ENCODE assay signal across 1 cellular context in the genomic region with DNA sequence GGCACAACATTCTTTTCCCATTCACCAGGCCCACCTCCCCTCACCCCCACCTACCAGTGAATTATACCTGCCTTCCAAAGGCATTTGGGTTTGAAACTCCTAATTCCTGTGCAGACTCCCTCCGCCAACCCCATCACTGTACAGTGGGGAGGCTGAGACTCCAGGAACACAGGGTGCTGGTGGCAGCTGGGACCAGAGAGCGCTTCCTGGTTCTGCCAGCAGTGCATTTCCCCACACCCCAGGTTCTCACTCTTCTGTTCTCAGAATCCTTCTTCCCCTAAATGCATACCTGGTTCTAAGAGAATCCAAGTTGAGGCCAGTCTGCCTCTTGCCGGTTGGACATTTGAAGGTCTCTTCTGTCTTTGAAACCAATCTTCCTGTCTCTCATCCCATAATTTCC.
TF ChIP-seq lines count a peak whose summit lies in the region.

No MANE protein-coding gene starts in this region.

TF ChIP-seq in GM23338, 12 proteins besides CTCF, POLR2A, EP300 and RAD21 (continued from another document):
- TF ChIP-seq, protein P1, sequence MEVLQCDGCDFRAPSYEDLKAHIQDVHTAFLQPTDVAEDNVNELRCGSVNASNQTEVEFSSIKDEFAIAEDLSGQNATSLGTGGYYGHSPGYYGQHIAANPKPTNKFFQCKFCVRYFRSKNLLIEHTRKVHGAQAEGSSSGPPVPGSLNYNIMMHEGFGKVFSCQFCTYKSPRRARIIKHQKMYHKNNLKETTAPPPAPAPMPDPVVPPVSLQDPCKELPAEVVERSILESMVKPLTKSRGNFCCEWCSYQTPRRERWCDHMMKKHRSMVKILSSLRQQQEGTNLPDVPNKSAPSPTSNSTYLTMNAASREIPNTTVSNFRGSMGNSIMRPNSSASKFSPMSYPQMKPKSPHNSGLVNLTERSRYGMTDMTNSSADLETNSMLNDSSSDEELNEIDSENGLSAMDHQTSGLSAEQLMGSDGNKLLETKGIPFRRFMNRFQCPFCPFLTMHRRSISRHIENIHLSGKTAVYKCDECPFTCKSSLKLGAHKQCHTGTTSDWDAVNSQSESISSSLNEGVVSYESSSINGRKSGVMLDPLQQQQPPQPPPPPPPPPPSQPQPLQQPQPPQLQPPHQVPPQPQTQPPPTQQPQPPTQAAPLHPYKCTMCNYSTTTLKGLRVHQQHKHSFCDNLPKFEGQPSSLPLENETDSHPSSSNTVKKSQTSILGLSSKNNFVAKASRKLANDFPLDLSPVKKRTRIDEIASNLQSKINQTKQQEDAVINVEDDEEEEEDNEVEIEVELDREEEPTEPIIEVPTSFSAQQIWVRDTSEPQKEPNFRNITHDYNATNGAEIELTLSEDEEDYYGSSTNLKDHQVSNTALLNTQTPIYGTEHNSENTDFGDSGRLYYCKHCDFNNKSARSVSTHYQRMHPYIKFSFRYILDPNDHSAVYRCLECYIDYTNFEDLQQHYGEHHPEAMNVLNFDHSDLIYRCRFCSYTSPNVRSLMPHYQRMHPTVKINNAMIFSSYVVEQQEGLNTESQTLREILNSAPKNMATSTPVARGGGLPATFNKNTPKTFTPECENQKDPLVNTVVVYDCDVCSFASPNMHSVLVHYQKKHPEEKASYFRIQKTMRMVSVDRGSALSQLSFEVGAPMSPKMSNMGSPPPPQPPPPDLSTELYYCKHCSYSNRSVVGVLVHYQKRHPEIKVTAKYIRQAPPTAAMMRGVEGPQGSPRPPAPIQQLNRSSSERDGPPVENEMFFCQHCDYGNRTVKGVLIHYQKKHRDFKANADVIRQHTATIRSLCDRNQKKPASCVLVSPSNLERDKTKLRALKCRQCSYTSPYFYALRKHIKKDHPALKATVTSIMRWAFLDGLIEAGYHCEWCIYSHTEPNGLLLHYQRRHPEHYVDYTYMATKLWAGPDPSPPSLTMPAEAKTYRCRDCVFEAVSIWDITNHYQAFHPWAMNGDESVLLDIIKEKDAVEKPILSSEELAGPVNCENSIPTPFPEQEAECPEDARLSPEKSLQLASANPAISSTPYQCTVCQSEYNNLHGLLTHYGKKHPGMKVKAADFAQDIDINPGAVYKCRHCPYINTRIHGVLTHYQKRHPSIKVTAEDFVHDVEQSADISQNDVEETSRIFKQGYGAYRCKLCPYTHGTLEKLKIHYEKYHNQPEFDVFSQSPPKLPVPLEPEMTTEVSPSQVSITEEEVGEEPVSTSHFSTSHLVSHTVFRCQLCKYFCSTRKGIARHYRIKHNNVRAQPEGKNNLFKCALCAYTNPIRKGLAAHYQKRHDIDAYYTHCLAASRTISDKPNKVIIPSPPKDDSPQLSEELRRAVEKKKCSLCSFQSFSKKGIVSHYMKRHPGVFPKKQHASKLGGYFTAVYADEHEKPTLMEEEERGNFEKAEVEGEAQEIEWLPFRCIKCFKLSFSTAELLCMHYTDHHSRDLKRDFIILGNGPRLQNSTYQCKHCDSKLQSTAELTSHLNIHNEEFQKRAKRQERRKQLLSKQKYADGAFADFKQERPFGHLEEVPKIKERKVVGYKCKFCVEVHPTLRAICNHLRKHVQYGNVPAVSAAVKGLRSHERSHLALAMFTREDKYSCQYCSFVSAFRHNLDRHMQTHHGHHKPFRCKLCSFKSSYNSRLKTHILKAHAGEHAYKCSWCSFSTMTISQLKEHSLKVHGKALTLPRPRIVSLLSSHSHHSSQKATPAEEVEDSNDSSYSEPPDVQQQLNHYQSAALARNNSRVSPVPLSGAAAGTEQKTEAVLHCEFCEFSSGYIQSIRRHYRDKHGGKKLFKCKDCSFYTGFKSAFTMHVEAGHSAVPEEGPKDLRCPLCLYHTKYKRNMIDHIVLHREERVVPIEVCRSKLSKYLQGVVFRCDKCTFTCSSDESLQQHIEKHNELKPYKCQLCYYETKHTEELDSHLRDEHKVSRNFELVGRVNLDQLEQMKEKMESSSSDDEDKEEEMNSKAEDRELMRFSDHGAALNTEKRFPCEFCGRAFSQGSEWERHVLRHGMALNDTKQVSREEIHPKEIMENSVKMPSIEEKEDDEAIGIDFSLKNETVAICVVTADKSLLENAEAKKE (CRISPR knock-in tag; IDR thresholded peaks at IDR 0.05) = no peak
- TF ChIP-seq EZH2 (IDR thresholded peaks at IDR 0.05; ENCODE audit: low read depth, unreplicated experiment) = no peak
- no peak for TF ChIP-seq JUNB (IDR thresholded peaks at IDR 0.05; ENCODE audit: unreplicated experiment)
- no peak for TF ChIP-seq POLR2AphosphoS5 (IDR thresholded peaks at IDR 0.05; ENCODE audit: low read depth)
- TF ChIP-seq STAT1 (IDR thresholded peaks at IDR 0.05; ENCODE audit: unreplicated experiment) = no peak
